In genomic region chr10:91925022-91925320, GRCh38 we compare ENCODE assay signal across 8 cellular contexts. TPM values are rescaled to one million over a fixed set of nuclear protein-coding genes. Genes with fewer than 3 reads are reported as not detected.
DNase-seq lines count a peak whose midpoint lies in the region; ATAC-seq and TF ChIP-seq lines count a peak whose summit lies in the region.

No MANE protein-coding gene starts in this region.

- H3K4me2 ChIP-seq in hepatocyte: peak overlapping the region; percentile 83

- peak overlapping the region; percentile 88 to 99 (median 96) for H3K9ac ChIP-seq in subcutaneous abdominal adipose tissue (ENCODE audit: low read length in 5 of 5)

- H3K36me3 ChIP-seq in hepatocyte (replicated peaks; ENCODE audit: insufficient read depth, low read depth) (no peaks in the 10 kb centered on the region), subcutaneous abdominal adipose tissue (ENCODE audit: control insufficient read depth in 5 of 5, insufficient read depth in 5 of 5, low read length in 5 of 5) (peaks cover 0 to 6% (median 0%) of the 10 kb centered on the region in 5 donors)

- no peak for TF ChIP-seq CTCF in hepatocyte (IDR thresholded peaks at IDR 0.05; ENCODE audit: poor library complexity)

- H3K79me2 ChIP-seq in hepatocyte: peaks cover 61% of the 10 kb centered on the region

- H2AFZ ChIP-seq in hepatocyte: no peak overlapping the region

- no peak for DNase-seq in activated CD4-positive, alpha-beta T cell treated with anti-CD3 and anti-CD28 coated beads, Interleukin-2, amount 10 ng/mL, durations not matched to agents 7 days and 5 days
- no peak for DNase-seq in activated CD4-positive, alpha-beta T cell treated with anti-CD3 and anti-CD28 coated beads for 4 hours
- DNase-seq in activated CD8-positive, alpha-beta T cell treated with anti-CD3 and anti-CD28 coated beads, Interleukin-2, amount 10 ng/mL, durations not matched to agents 7 days and 5 days: no peak
- no peak for DNase-seq in hepatocyte (ENCODE audit: low spot score)
- no peak for DNase-seq in SK-N-DZ (ENCODE audit: low spot score)
- DNase-seq in T1000 (lab: John Stamatoyannopoulos, UW): no peak

- peak overlapping the region; percentile 88 for H3K4me3 Mint-ChIP-seq in activated CD4-positive, alpha-beta T cell treated with anti-CD3 and anti-CD28 coated beads, Interleukin-2, amount 10 ng/mL, durations not matched to agents 7 days and 5 days
- H3K4me3 Mint-ChIP-seq in activated CD8-positive, alpha-beta T cell treated with anti-CD3 and anti-CD28 coated beads, Interleukin-2, amount 10 ng/mL, durations not matched to agents 7 days and 5 days: peak overlapping the region; percentile 88

- H4K20me1 ChIP-seq in hepatocyte (ENCODE audit: insufficient read depth, poor library complexity, severe bottlenecking): peaks cover 46% of the 10 kb centered on the region

- no peaks in the 10 kb centered on the region for H3K27me3 Mint-ChIP-seq in activated CD4-positive, alpha-beta T cell treated with anti-CD3 and anti-CD28 coated beads, Interleukin-2, amount 10 ng/mL, durations not matched to agents 7 days and 5 days
- H3K27me3 Mint-ChIP-seq in activated CD8-positive, alpha-beta T cell treated with anti-CD3 and anti-CD28 coated beads, Interleukin-2, amount 10 ng/mL, durations not matched to agents 7 days and 5 days (ENCODE audit: low read depth): no peaks in the 10 kb centered on the region

- peaks cover 12% of the 10 kb centered on the region for H3K36me3 Mint-ChIP-seq in activated CD4-positive, alpha-beta T cell treated with anti-CD3 and anti-CD28 coated beads, Interleukin-2, amount 10 ng/mL, durations not matched to agents 7 days and 5 days (ENCODE audit: low read depth)
- H3K36me3 Mint-ChIP-seq in activated CD8-positive, alpha-beta T cell treated with anti-CD3 and anti-CD28 coated beads, Interleukin-2, amount 10 ng/mL, durations not matched to agents 7 days and 5 days (ENCODE audit: low read depth): peaks cover 21% of the 10 kb centered on the region

- peaks cover 53% of the 10 kb centered on the region for H3K4me1 Mint-ChIP-seq in activated CD4-positive, alpha-beta T cell treated with anti-CD3 and anti-CD28 coated beads, Interleukin-2, amount 10 ng/mL, durations not matched to agents 7 days and 5 days
- peaks cover 40% of the 10 kb centered on the region for H3K4me1 Mint-ChIP-seq in activated CD8-positive, alpha-beta T cell treated with anti-CD3 and anti-CD28 coated beads, Interleukin-2, amount 10 ng/mL, durations not matched to agents 7 days and 5 days (ENCODE audit: low read depth)

- no peaks in the 10 kb centered on the region for H3K9me3 Mint-ChIP-seq in activated CD4-positive, alpha-beta T cell treated with anti-CD3 and anti-CD28 coated beads, Interleukin-2, amount 10 ng/mL, durations not matched to agents 7 days and 5 days
- no peaks in the 10 kb centered on the region for H3K9me3 Mint-ChIP-seq in activated CD8-positive, alpha-beta T cell treated with anti-CD3 and anti-CD28 coated beads, Interleukin-2, amount 10 ng/mL, durations not matched to agents 7 days and 5 days (ENCODE audit: insufficient read depth)

- no peak for ATAC-seq in activated CD8-positive, alpha-beta T cell treated with anti-CD3 and anti-CD28 coated beads, Interleukin-2, amount 10 ng/mL, durations not matched to agents 7 days and 5 days
- ATAC-seq in HG03045 (IDR thresholded peaks at IDR 0.05; ENCODE audit: unreplicated experiment): no peak

- H3K27ac Mint-ChIP-seq in activated CD4-positive, alpha-beta T cell treated with anti-CD3 and anti-CD28 coated beads, Interleukin-2, amount 10 ng/mL, durations not matched to agents 7 days and 5 days: no peak overlapping the region
- no peak overlapping the region for H3K27ac Mint-ChIP-seq in activated CD8-positive, alpha-beta T cell treated with anti-CD3 and anti-CD28 coated beads, Interleukin-2, amount 10 ng/mL, durations not matched to agents 7 days and 5 days

- H3K27me3 ChIP-seq in hepatocyte (no peaks in the 10 kb centered on the region), subcutaneous abdominal adipose tissue (ENCODE audit: control insufficient read depth in 5 of 5, insufficient read depth in 4 of 5, low read length in 5 of 5) (no peaks in the 10 kb centered on the region)

- WGBS in hepatocyte (ENCODE audit: low lambda C conversion rate, missing lambda C conversion rate): 69% methylated on average over 2 of the region's 2 CpGs

- H3K27ac ChIP-seq in hepatocyte: peak overlapping the region; percentile 94
- no peak overlapping the region for H3K27ac ChIP-seq in subcutaneous abdominal adipose tissue (ENCODE audit: low read depth, low read length)

- CTCF ChIA-PET in activated CD4-positive, alpha-beta T cell treated with anti-CD3 and anti-CD28 coated beads, Interleukin-2, amount 10 ng/mL, durations not matched to agents 7 days and 5 days (lab: Charles Lee): interaction anchor here (0.6 to 0.7 kb wide), 2 partner anchors 126 to 522 kb away, joined by 3 to 4 read pairs; partner anchors contain the start of gene TNKS2
- CTCF ChIA-PET in activated CD8-positive, alpha-beta T cell treated with anti-CD3 and anti-CD28 coated beads, Interleukin-2, amount 10 ng/mL, durations not matched to agents 7 days and 5 days (lab: Charles Lee): interaction anchor here (1.1 kb wide), 1 partner anchor 26 kb away, joined by 3 read pairs; no protein-coding TSS in a partner anchor

- H3K9me3 ChIP-seq in hepatocyte (ENCODE audit: low read depth) (no peaks in the 10 kb centered on the region), subcutaneous abdominal adipose tissue (ENCODE audit: control insufficient read depth in 5 of 5, low read length in 5 of 5) (no peaks in the 10 kb centered on the region)

- H3K4me3 ChIP-seq in hepatocyte (peak overlapping the region; percentile 80), subcutaneous abdominal adipose tissue (ENCODE audit: low read depth in 1 of 5, low read length in 5 of 5) (peak overlapping the region; percentile 84 to 98 (median 91))

- H3K9me2 ChIP-seq in hepatocyte (replicated peaks; ENCODE audit: insufficient read depth): no peaks in the 10 kb centered on the region

- POLR2A ChIA-PET in activated CD4-positive, alpha-beta T cell treated with anti-CD3 and anti-CD28 coated beads, Interleukin-2, amount 10 ng/mL, durations not matched to agents 7 days and 5 days (lab: Charles Lee): no interaction called here
- POLR2A ChIA-PET in activated CD8-positive, alpha-beta T cell treated with anti-CD3 and anti-CD28 coated beads, Interleukin-2, amount 10 ng/mL, durations not matched to agents 7 days and 5 days (lab: Charles Lee): interaction anchor here (1.5 to 2.6 kb wide), 2 partner anchors 38 to 127 kb away, joined by 4 to 15 read pairs; partner anchors contain the start of gene TNKS2

- H3K4me1 ChIP-seq in hepatocyte (ENCODE audit: insufficient read depth): peaks cover 22% of the 10 kb centered on the region
- H3K4me1 ChIP-seq in subcutaneous abdominal adipose tissue (ENCODE audit: control insufficient read depth in 5 of 5, insufficient read depth in 5 of 5, low read length in 5 of 5): peaks cover 0 to 21% (median 16%) of the 10 kb centered on the region in 5 donors

RNA-seq across cellular contexts. Expression of gene BTAF1, which starts 1.4 kb away (rescaled TPM):
- total RNA-seq in activated CD4-positive, alpha-beta T cell treated with anti-CD3 and anti-CD28 coated beads, Interleukin-2, amount 10 ng/mL, durations not matched to agents 7 days and 5 days: 10 to 100 TPM; 41.9 to 47.3 TPM
- 10 to 100 TPM; 40.9 to 41.0 TPM for total RNA-seq in activated CD8-positive, alpha-beta T cell treated with anti-CD3 and anti-CD28 coated beads, Interleukin-2, amount 10 ng/mL, durations not matched to agents 7 days and 5 days
- total RNA-seq in hepatocyte: 45.0 and 45.4 TPM in 2 replicates
- polyA plus RNA-seq in hepatocyte: 15.3 and 21.5 TPM in 2 replicates
- polyA plus RNA-seq in SK-N-DZ (2014; cell fraction: cytosol; rRNA removed): 32.9 and 45.5 TPM in 2 replicates
- polyA plus RNA-seq in SK-N-DZ (2014; cell fraction: nucleus; rRNA removed): 387 and 444 TPM in 2 replicates

RNA-seq across cellular contexts. Expression of gene FGFBP3, which starts 15.7 kb away (rescaled TPM):
- 1 to 10 TPM; 1.4 to 1.5 TPM for total RNA-seq in activated CD4-positive, alpha-beta T cell treated with anti-CD3 and anti-CD28 coated beads, Interleukin-2, amount 10 ng/mL, durations not matched to agents 7 days and 5 days
- 1 to 10 TPM; 1.0 to 1.5 TPM for total RNA-seq in activated CD8-positive, alpha-beta T cell treated with anti-CD3 and anti-CD28 coated beads, Interleukin-2, amount 10 ng/mL, durations not matched to agents 7 days and 5 days
- total RNA-seq in hepatocyte: 1.5 and 2.4 TPM in 2 replicates
- 2.6 and 5.6 TPM in 2 replicates for polyA plus RNA-seq in hepatocyte
- 3.7 and 5.6 TPM in 2 replicates for polyA plus RNA-seq in SK-N-DZ (2014; cell fraction: cytosol; rRNA removed)
- 6.2 TPM in 2 replicates for polyA plus RNA-seq in SK-N-DZ (2014; cell fraction: nucleus; rRNA removed)
